Comparison of ENCODE assay signal across 8 cellular contexts in genomic region chr7:82572195-82572880, GRCh38.
DNase-seq lines count a peak whose midpoint lies in the region; ATAC-seq and TF ChIP-seq lines count a peak whose summit lies in the region.

No MANE protein-coding gene starts in this region.

- peak; percentile 90 for ATAC-seq in GM19035 (IDR thresholded peaks at IDR 0.05; ENCODE audit: unreplicated experiment)
- ATAC-seq in HG03196 (IDR thresholded peaks at IDR 0.05; ENCODE audit: unreplicated experiment): peak; percentile 95
- peak; percentile 93 for ATAC-seq in left lung

- H3K4me3 ChIP-seq in colonic mucosa (no peak overlapping the region), left lung (no peak overlapping the region)

- H3K27ac ChIP-seq in colonic mucosa (no peak overlapping the region), left lung (no peak overlapping the region)

- H3K27me3 ChIP-seq in colonic mucosa: no peaks in the 10 kb centered on the region
- no peaks in the 10 kb centered on the region for H3K27me3 ChIP-seq in left lung

- peak; percentile 86 for TF ChIP-seq CTCF in colonic mucosa (IDR thresholded peaks at IDR 0.05)
- peak; percentile 71 to 80 for TF ChIP-seq CTCF in left lung (IDR thresholded peaks at IDR 0.05)

- no peaks in the 10 kb centered on the region for H3K4me1 ChIP-seq in colonic mucosa
- H3K4me1 ChIP-seq in left lung: peaks cover 0 to 3% of the 10 kb centered on the region in 2 donors

- H3K9me3 ChIP-seq in colonic mucosa (no peaks in the 10 kb centered on the region), left lung (no peaks in the 10 kb centered on the region)

- DNase-seq in Ammon's horn (ENCODE audit: low spot score) (peak; percentile 94), NCI-H2227 treated with DMSO at 0.1 percent for 48 hours (lab: John Stamatoyannopoulos, UW) (peak; percentile 89), colonic mucosa (peak; percentile 87), left lung (peak in 1 of 2 donors; percentile 76)
- DNase-seq in activated CD4-positive, CD25-positive, alpha-beta regulatory T cell treated with anti-CD3 and anti-CD28 coated beads, Interleukin-2, amount 50 U/mL, for 72 hours: peak; percentile 58
- peak; percentile 64 to 66 for DNase-seq in stimulated activated CD4-positive, alpha-beta T cell treated with anti-CD3 and anti-CD28 coated beads, Interleukin-4, amount 100 ng/mL, for 48 hours (ENCODE audit: low read depth in 2 of 2)

- H3K9ac ChIP-seq in colonic mucosa (ENCODE audit: low read depth in 2 of 2, low read length in 2 of 2): no peak overlapping the region

- H3K36me3 ChIP-seq in colonic mucosa (no peaks in the 10 kb centered on the region), left lung (no peaks in the 10 kb centered on the region)

- intact Hi-C loops in colonic mucosa (cut with DNase I): loop anchor here (10.0 kb wide), 3 partner anchors 152 to 1088 kb away; no protein-coding TSS in a partner anchor
- intact Hi-C loops in left lung (cut with DNase I): no loop called here
